In genomic region chr6:151493495-151494234, GRCh38 we compare ENCODE assay signal across 1 cellular context.
TF ChIP-seq lines count a peak whose summit lies in the region.

Gene CCDC170 (plus strand): TSS chr6:151494017. CDS start chr6:151494129, 112 bp downstream.

TF ChIP-seq in HepG2, 621 proteins besides CTCF, POLR2A, EP300 and RAD21 (continued from another document and continues in another):
- TF ChIP-seq, protein P1, sequence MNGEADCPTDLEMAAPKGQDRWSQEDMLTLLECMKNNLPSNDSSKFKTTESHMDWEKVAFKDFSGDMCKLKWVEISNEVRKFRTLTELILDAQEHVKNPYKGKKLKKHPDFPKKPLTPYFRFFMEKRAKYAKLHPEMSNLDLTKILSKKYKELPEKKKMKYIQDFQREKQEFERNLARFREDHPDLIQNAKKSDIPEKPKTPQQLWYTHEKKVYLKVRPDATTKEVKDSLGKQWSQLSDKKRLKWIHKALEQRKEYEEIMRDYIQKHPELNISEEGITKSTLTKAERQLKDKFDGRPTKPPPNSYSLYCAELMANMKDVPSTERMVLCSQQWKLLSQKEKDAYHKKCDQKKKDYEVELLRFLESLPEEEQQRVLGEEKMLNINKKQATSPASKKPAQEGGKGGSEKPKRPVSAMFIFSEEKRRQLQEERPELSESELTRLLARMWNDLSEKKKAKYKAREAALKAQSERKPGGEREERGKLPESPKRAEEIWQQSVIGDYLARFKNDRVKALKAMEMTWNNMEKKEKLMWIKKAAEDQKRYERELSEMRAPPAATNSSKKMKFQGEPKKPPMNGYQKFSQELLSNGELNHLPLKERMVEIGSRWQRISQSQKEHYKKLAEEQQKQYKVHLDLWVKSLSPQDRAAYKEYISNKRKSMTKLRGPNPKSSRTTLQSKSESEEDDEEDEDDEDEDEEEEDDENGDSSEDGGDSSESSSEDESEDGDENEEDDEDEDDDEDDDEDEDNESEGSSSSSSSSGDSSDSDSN (CRISPR knock-in tag; IDR thresholded peaks at IDR 0.05), result peak; percentile 89
- TF ChIP-seq ZNF234 (CRISPR knock-in tag; conservative IDR thresholded peaks at IDR 0.05) (0 out of 2 replicates have a peak, but pooled peaks have one; percentile 48), ZNF501 (CRISPR knock-in tag; IDR thresholded peaks at IDR 0.05) (peak; percentile 31), MZF1 (CRISPR knock-in tag; IDR thresholded peaks at IDR 0.05; ENCODE audit: borderline replicate concordance) (no peak), ZNF629 (CRISPR knock-in tag; conservative IDR thresholded peaks at IDR 0.05) (0 out of 2 replicates have a peak, but pooled peaks have one; percentile 16), ZNF281 (CRISPR knock-in tag; IDR thresholded peaks at IDR 0.05; ENCODE audit: borderline replicate concordance) (no peak), ZNF510 (CRISPR knock-in tag; IDR thresholded peaks at IDR 0.05; ENCODE audit: low read depth) (0 out of 2 replicates have a peak, but pooled peaks have one; percentile 21), HOXA5 (CRISPR knock-in tag; IDR thresholded peaks at IDR 0.05) (no peak), ZNF264 (CRISPR knock-in tag; IDR thresholded peaks at IDR 0.05) (peak; percentile 53; the same call in 1 of the 2 replicates), ZNF430 (CRISPR knock-in tag; IDR thresholded peaks at IDR 0.05) (0 out of 2 replicates have a peak, but pooled peaks have one; percentile 46), ZNF282 (IDR thresholded peaks at IDR 0.05; ENCODE audit: partially characterized antibody) (no peak), TP53 (CRISPR knock-in tag; conservative IDR thresholded peaks at IDR 0.05) (no peak), GATAD2A (CRISPR knock-in tag; IDR thresholded peaks at IDR 0.05) (peak; percentile 45; the same call in 1 of the 2 replicates), ZKSCAN8 (CRISPR knock-in tag; IDR thresholded peaks at IDR 0.05; ENCODE audit: borderline replicate concordance) (peak; percentile 99), ARNT2 (CRISPR knock-in tag; IDR thresholded peaks at IDR 0.05; ENCODE audit: low read depth) (peak; percentile 64; the same call in 1 of the 2 replicates), ZFP36L2 (CRISPR knock-in tag; IDR thresholded peaks at IDR 0.05) (no peak), GLMP (CRISPR knock-in tag; IDR thresholded peaks at IDR 0.05; ENCODE audit: borderline replicate concordance) (no peak), ZNF350 (CRISPR knock-in tag; IDR thresholded peaks at IDR 0.05; ENCODE audit: borderline replicate concordance, low read depth) (no peak), ZNF761 (CRISPR knock-in tag; conservative IDR thresholded peaks at IDR 0.05) (0 out of 2 replicates have a peak, but pooled peaks have one; percentile 70), ZNF691 (CRISPR knock-in tag; IDR thresholded peaks at IDR 0.05; ENCODE audit: borderline replicate concordance, low read depth) (no peak), PLRG1 (conservative IDR thresholded peaks at IDR 0.05) (no peak), JUN (CRISPR knock-in tag; IDR thresholded peaks at IDR 0.05) (no peak), AHR (CRISPR knock-in tag; IDR thresholded peaks at IDR 0.05) (0 out of 2 replicates have a peak, but pooled peaks have one; percentile 30), MAF1 (CRISPR knock-in tag; IDR thresholded peaks at IDR 0.05; ENCODE audit: borderline replicate concordance) (no peak), ZNF737 (CRISPR knock-in tag; IDR thresholded peaks at IDR 0.05; ENCODE audit: borderline replicate concordance) (no peak; the same call in 1 of the 2 replicates), ZNF777 (CRISPR knock-in tag; IDR thresholded peaks at IDR 0.05) (peak; percentile 73), ISX (CRISPR knock-in tag; conservative IDR thresholded peaks at IDR 0.05) (no peak; the same call in 1 of the 2 replicates), ATM (IDR thresholded peaks at IDR 0.05; ENCODE audit: borderline replicate concordance) (no peak), KMT2A (CRISPR knock-in tag; IDR thresholded peaks at IDR 0.05) (peak; percentile 65; the same call in 1 of the 2 replicates), ZNF616 (CRISPR knock-in tag; IDR thresholded peaks at IDR 0.05; ENCODE audit: low read depth) (no peak), ZNF569 (CRISPR knock-in tag; IDR thresholded peaks at IDR 0.05; ENCODE audit: borderline replicate concordance) (no peak), HBP1 (CRISPR knock-in tag; IDR thresholded peaks at IDR 0.05; ENCODE audit: low read depth) (no peak; the same call in 1 of the 2 replicates), ZNF75D (CRISPR knock-in tag; IDR thresholded peaks at IDR 0.05; ENCODE audit: borderline replicate concordance) (no peak), E2F1 (CRISPR knock-in tag; IDR thresholded peaks at IDR 0.05) (peak; percentile 36; the same call in 1 of the 2 replicates), SAFB2 (CRISPR knock-in tag; IDR thresholded peaks at IDR 0.05; ENCODE audit: borderline replicate concordance, low read depth) (no peak; the same call in 1 of the 2 replicates), MTF1 (CRISPR knock-in tag; IDR thresholded peaks at IDR 0.05) (no peak), ZNF382 (CRISPR knock-in tag; IDR thresholded peaks at IDR 0.05; ENCODE audit: borderline replicate concordance) (no peak), HOXD1 (CRISPR knock-in tag; IDR thresholded peaks at IDR 0.05) (no peak), STAG1 (CRISPR knock-in tag; IDR thresholded peaks at IDR 0.05) (no peak; the same call in none of the 2 replicates), TMF1 (CRISPR knock-in tag; IDR thresholded peaks at IDR 0.05; ENCODE audit: low read depth) (no peak), RELA (CRISPR knock-in tag; IDR thresholded peaks at IDR 0.05) (no peak), ZNF326 (CRISPR knock-in tag; IDR thresholded peaks at IDR 0.05; ENCODE audit: borderline replicate concordance) (no peak), ZNF549 (CRISPR knock-in tag; IDR thresholded peaks at IDR 0.05) (no peak), ZNF709 (CRISPR knock-in tag; IDR thresholded peaks at IDR 0.05) (no peak), U2AF1 (optimal IDR thresholded peaks at IDR 0.05; ENCODE audit: low read depth, low read length) (no peak)
- TF ChIP-seq, protein P2, sequence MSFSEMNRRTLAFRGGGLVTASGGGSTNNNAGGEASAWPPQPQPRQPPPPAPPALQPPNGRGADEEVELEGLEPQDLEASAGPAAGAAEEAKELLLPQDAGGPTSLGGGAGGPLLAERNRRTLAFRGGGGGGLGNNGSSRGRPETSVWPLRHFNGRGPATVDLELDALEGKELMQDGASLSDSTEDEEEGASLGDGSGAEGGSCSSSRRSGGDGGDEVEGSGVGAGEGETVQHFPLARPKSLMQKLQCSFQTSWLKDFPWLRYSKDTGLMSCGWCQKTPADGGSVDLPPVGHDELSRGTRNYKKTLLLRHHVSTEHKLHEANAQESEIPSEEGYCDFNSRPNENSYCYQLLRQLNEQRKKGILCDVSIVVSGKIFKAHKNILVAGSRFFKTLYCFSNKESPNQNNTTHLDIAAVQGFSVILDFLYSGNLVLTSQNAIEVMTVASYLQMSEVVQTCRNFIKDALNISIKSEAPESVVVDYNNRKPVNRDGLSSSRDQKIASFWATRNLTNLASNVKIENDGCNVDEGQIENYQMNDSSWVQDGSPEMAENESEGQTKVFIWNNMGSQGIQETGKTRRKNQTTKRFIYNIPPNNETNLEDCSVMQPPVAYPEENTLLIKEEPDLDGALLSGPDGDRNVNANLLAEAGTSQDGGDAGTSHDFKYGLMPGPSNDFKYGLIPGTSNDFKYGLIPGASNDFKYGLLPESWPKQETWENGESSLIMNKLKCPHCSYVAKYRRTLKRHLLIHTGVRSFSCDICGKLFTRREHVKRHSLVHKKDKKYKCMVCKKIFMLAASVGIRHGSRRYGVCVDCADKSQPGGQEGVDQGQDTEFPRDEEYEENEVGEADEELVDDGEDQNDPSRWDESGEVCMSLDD (CRISPR knock-in tag; IDR thresholded peaks at IDR 0.05; ENCODE audit: borderline replicate concordance), result peak; percentile 91
- TF ChIP-seq, protein P3, sequence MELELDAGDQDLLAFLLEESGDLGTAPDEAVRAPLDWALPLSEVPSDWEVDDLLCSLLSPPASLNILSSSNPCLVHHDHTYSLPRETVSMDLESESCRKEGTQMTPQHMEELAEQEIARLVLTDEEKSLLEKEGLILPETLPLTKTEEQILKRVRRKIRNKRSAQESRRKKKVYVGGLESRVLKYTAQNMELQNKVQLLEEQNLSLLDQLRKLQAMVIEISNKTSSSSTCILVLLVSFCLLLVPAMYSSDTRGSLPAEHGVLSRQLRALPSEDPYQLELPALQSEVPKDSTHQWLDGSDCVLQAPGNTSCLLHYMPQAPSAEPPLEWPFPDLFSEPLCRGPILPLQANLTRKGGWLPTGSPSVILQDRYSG (CRISPR knock-in tag; IDR thresholded peaks at IDR 0.05), result no peak
- TF ChIP-seq, protein P4, sequence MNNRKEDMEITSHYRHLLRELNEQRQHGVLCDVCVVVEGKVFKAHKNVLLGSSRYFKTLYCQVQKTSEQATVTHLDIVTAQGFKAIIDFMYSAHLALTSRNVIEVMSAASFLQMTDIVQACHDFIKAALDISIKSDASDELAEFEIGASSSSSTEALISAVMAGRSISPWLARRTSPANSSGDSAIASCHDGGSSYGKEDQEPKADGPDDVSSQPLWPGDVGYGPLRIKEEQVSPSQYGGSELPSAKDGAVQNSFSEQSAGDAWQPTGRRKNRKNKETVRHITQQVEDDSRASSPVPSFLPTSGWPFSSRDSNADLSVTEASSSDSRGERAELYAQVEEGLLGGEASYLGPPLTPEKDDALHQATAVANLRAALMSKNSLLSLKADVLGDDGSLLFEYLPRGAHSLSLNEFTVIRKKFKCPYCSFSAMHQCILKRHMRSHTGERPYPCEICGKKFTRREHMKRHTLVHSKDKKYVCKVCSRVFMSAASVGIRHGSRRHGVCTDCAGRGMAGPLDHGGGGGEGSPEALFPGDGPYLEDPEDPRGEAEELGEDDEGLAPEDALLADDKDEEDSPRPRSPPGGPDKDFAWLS (CRISPR knock-in tag; IDR thresholded peaks at IDR 0.05; ENCODE audit: borderline replicate concordance), result no peak; the same call in 1 of the 2 replicates
- TF ChIP-seq, protein P5, sequence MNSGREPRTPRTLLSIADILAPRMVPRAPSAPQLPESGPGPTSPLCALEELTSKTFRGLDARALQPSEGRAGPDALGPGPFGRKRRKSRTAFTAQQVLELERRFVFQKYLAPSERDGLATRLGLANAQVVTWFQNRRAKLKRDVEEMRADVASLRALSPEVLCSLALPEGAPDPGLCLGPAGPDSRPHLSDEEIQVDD (CRISPR knock-in tag; IDR thresholded peaks at IDR 0.05; ENCODE audit: borderline replicate concordance), result 0 out of 2 replicates have a peak, but pooled peaks have one; percentile 25
- TF ChIP-seq, protein P6, sequence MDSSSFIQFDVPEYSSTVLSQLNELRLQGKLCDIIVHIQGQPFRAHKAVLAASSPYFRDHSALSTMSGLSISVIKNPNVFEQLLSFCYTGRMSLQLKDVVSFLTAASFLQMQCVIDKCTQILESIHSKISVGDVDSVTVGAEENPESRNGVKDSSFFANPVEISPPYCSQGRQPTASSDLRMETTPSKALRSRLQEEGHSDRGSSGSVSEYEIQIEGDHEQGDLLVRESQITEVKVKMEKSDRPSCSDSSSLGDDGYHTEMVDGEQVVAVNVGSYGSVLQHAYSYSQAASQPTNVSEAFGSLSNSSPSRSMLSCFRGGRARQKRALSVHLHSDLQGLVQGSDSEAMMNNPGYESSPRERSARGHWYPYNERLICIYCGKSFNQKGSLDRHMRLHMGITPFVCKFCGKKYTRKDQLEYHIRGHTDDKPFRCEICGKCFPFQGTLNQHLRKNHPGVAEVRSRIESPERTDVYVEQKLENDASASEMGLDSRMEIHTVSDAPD (CRISPR knock-in tag; IDR thresholded peaks at IDR 0.05), result no peak
